Comparison of ENCODE assay signal across 13 cellular contexts in genomic region chr7:132881317-132881716, GRCh38.
A peak's percentile ranks its signal among the peaks of the same experiment; 100 is the strongest.
DNase-seq lines count a peak whose midpoint lies in the region; ATAC-seq and TF ChIP-seq lines count a peak whose summit lies in the region.
"Had no signal": no experiment of that assay in that cellular context is flagged by ENCODE, and none has a peak within 500 bp of the region (broad histone marks: within the 10 kb centered on the region; RNA-seq: fewer than 3 reads in every experiment).

No MANE protein-coding gene starts in this region.

- ATAC-seq in HG02623 (IDR thresholded peaks at IDR 0.05; ENCODE audit: unreplicated experiment) (no peak), HG03432 (IDR thresholded peaks at IDR 0.05; ENCODE audit: unreplicated experiment) (no peak)

- WGBS in SK-N-SH (ENCODE audit: low lambda C conversion rate) = 79% methylated on average over 3 of the region's 3 CpGs

- POLR2A ChIA-PET in SK-N-SH (lab: Yijun Ruan, JAX) = no interaction called here

- peaks cover 25 to 35% of the 10 kb centered on the region in 2 experiments for H3K36me3 ChIP-seq in SK-N-SH (replicated peaks in 1 of 2; ENCODE audit: control insufficient read depth in 1 of 2, insufficient read depth in 2 of 2, low read length in 1 of 2)
- peaks cover 2% of the 10 kb centered on the region; the same call in 1 of the 2 replicates for H3K36me3 ChIP-seq in SJCRH30

- H2AFZ ChIP-seq in SK-N-SH (ENCODE audit: low read depth) = no peak overlapping the region

- H3K4me1 ChIP-seq in SK-N-SH (ENCODE audit: control insufficient read depth in 1 of 2, insufficient read depth in 2 of 2, low read depth in 1 of 2, low read length in 1 of 2) (peaks cover 0 to 13% of the 10 kb centered on the region in 2 experiments; a peak in 3 of 4 replicates), SJCRH30 (no peaks in the 10 kb centered on the region; the same call in 1 of the 2 replicates)

- no peak overlapping the region for H3K27ac ChIP-seq in SK-N-SH (ENCODE audit: low read depth in 2 of 2, low read length in 1 of 2)
- H3K27ac ChIP-seq in SJCRH30 = no peak overlapping the region

- no peak for TF ChIP-seq RAD21 in SK-N-SH (IDR thresholded peaks at IDR 0.05; ENCODE audit: low read length)

- H3K27me3 ChIP-seq in SK-N-SH (ENCODE audit: insufficient read depth) (no peaks in the 10 kb centered on the region), SJCRH30 (no peaks in the 10 kb centered on the region)

- TF ChIP-seq CTCF in SK-N-SH (IDR thresholded peaks at IDR 0.05) = no peak

- no peaks in the 10 kb centered on the region for H3F3A ChIP-seq in SK-N-SH (replicated peaks; ENCODE audit: insufficient read depth)

- peaks cover 11% of the 10 kb centered on the region; the same call in 1 of the 2 replicates for H3K79me2 ChIP-seq in SK-N-SH (ENCODE audit: insufficient read depth)

- H3K9me3 ChIP-seq in SK-N-SH (no peaks in the 10 kb centered on the region), SJCRH30 (replicated peaks) (no peaks in the 10 kb centered on the region)

- H3K9ac ChIP-seq in SK-N-SH = no peak overlapping the region

- no peak overlapping the region for H3K4me2 ChIP-seq in SK-N-SH

- H3K9me2 ChIP-seq in SK-N-SH = no peaks in the 10 kb centered on the region

- DNase-seq in NCI-H82 (lab: John Stamatoyannopoulos, UW) (peak; percentile 30), NCI-H82 treated with DMSO at 0.1 percent for 48 hours (lab: John Stamatoyannopoulos, UW; ENCODE audit: unreplicated experiment) (no peak), NCI-H2171 (lab: John Stamatoyannopoulos, UW) (peak; percentile 7), SK-N-SH (peak; percentile 20), SJCRH30 (no peak)
- DNase-seq: 8988T; Calu3; CD4-positive, alpha-beta T cell; DND-41; HCEC 1CT; HFFc6 had no signal

- no peaks in the 10 kb centered on the region for H4K20me1 ChIP-seq in SK-N-SH (ENCODE audit: insufficient read depth)

- CTCF ChIA-PET in SK-N-SH (lab: Yijun Ruan, JAX) = interaction anchor here (1.9 kb wide), 1 partner anchor 8 kb away, joined by 6 read pairs; no protein-coding TSS in a partner anchor

- peak in 1 of 2 experiments; percentile 50; a peak in 1 of 4 replicates for TF ChIP-seq EP300 in SK-N-SH (IDR thresholded peaks at IDR 0.05; ENCODE audit: borderline replicate concordance in 1 of 2, low read depth in 1 of 2, low read length in 1 of 2)

- H3K4me3 ChIP-seq in SK-N-SH (ENCODE audit: low read depth in 2 of 2, low read length in 1 of 2) = no peak overlapping the region
- no peak overlapping the region for H3K4me3 ChIP-seq in SJCRH30

TF ChIP-seq in SK-N-SH, 30 proteins besides CTCF, POLR2A, EP300 and RAD21:
- TF ChIP-seq IRF3 (IDR thresholded peaks at IDR 0.05; ENCODE audit: low read depth, low read length) = no peak
- no peak for TF ChIP-seq MAX (IDR thresholded peaks at IDR 0.05; ENCODE audit: low read depth)
- TF ChIP-seq RCOR1 (IDR thresholded peaks at IDR 0.05; ENCODE audit: low read length) = peak; percentile 67; the same call in 1 of the 2 replicates
- peak; percentile 72 for TF ChIP-seq GATA2 (CRISPR knock-in tag; IDR thresholded peaks at IDR 0.05)
- TF ChIP-seq FOSL2 (IDR thresholded peaks at IDR 0.05; ENCODE audit: borderline replicate concordance, low read depth) = no peak
- no peak for TF ChIP-seq RFX5 (IDR thresholded peaks at IDR 0.05; ENCODE audit: low read length)
- no peak for TF ChIP-seq ELF1 (IDR thresholded peaks at IDR 0.05)
- TF ChIP-seq PBX3 (IDR thresholded peaks at IDR 0.05) = no peak
- no peak for TF ChIP-seq SIN3A (IDR thresholded peaks at IDR 0.05; ENCODE audit: borderline replicate concordance, low read depth, low read length)
- no peak for TF ChIP-seq FOXM1 (IDR thresholded peaks at IDR 0.05; ENCODE audit: low read depth)
- TF ChIP-seq TCF12 (IDR thresholded peaks at IDR 0.05) = no peak
- TF ChIP-seq USF1 (IDR thresholded peaks at IDR 0.05; ENCODE audit: borderline replicate concordance, low read depth) = no peak
- no peak for TF ChIP-seq POLR2AphosphoS5 (IDR thresholded peaks at IDR 0.05; ENCODE audit: low read depth, low read length)
- TF ChIP-seq REST (IDR thresholded peaks at IDR 0.05; ENCODE audit: low read depth, low read length) = no peak
- no peak for TF ChIP-seq CHD2 (IDR thresholded peaks at IDR 0.05; ENCODE audit: low read length, partially characterized antibody)
- no peak for TF ChIP-seq RXRA (IDR thresholded peaks at IDR 0.05; ENCODE audit: borderline replicate concordance, low read depth)

Comparison
In these comparisons a context has a peak if more than half of its experiments do, and no peak if none do; other contexts are left out.
1. DNase-seq: peak in NCI-H82 (single experiment), NCI-H2171 (single experiment) and SK-N-SH (single experiment); none in NCI-H82 treated with DMSO at 0.1 percent for 48 hours (single experiment) and SJCRH30 (0 of 2).